Comparison of ENCODE assay signal across 8 cellular contexts in genomic region chr7:150379590-150380379, GRCh38. TPM values are rescaled to one million over a fixed set of nuclear protein-coding genes. Genes with fewer than 3 reads are reported as not detected.
DNase-seq lines count a peak whose midpoint lies in the region; ATAC-seq and TF ChIP-seq lines count a peak whose summit lies in the region.

No MANE protein-coding gene starts in this region.

- ATAC-seq in HG03135 (IDR thresholded peaks at IDR 0.05; ENCODE audit: unreplicated experiment): peak; percentile 4

- peak overlapping the region; percentile 96 for H2BK120ac ChIP-seq in trophoblast cell (ENCODE audit: insufficient read depth, low read length, poor library complexity)

- H3K14ac ChIP-seq in trophoblast cell (ENCODE audit: low read length): peak overlapping the region; percentile 98

- H4K91ac ChIP-seq in trophoblast cell (ENCODE audit: low read depth, low read length): peak overlapping the region; percentile 99

- peak overlapping the region; percentile 92 for H4K8ac ChIP-seq in trophoblast cell (ENCODE audit: low read depth, low read length)

- no peak overlapping the region for H3K23ac ChIP-seq in trophoblast cell (ENCODE audit: low read length)

- peak overlapping the region; percentile 97 for H2AK5ac ChIP-seq in trophoblast cell (ENCODE audit: low read length)

- peak overlapping the region; percentile 96 for H3K4ac ChIP-seq in trophoblast cell (ENCODE audit: low read depth, low read length)

- no peaks in the 10 kb centered on the region for H3K27me3 ChIP-seq in trophoblast cell (ENCODE audit: insufficient read depth, low read length)

- H3K4me3 ChIP-seq in WI38 (ENCODE audit: low read depth, low read length) (peak overlapping the region; percentile 86), trophoblast cell (ENCODE audit: low read depth, low read length) (peak overlapping the region; percentile 87)

- H3K79me2 ChIP-seq in trophoblast cell (ENCODE audit: control insufficient read depth, insufficient read depth, low read length, poor library complexity): peaks cover 18% of the 10 kb centered on the region

- peaks cover 33 to 45% of the 10 kb centered on the region in 2 experiments for H3K4me1 ChIP-seq in trophoblast cell (ENCODE audit: control insufficient read depth in 1 of 2, insufficient read depth in 2 of 2, low read length in 2 of 2)

- peak overlapping the region; percentile 94 for H2BK5ac ChIP-seq in trophoblast cell (ENCODE audit: low read depth, low read length, poor library complexity)

- peak overlapping the region; percentile 74 for H3K4me2 ChIP-seq in trophoblast cell (ENCODE audit: low read length)

- peak overlapping the region; percentile 91 for H3K27ac ChIP-seq in trophoblast cell (ENCODE audit: low read depth, low read length)

- peak overlapping the region; percentile 88 for H4K12ac ChIP-seq in trophoblast cell (ENCODE audit: low read depth, low read length)

- peak overlapping the region; percentile 99 for H3K18ac ChIP-seq in trophoblast cell (ENCODE audit: low read length)

- peaks cover 2 to 5% of the 10 kb centered on the region in 2 experiments for H3K36me3 ChIP-seq in trophoblast cell (ENCODE audit: control insufficient read depth in 1 of 2, insufficient read depth in 2 of 2, low read length in 2 of 2)

- TF ChIP-seq CTCF in WI38 (IDR thresholded peaks at IDR 0.05; ENCODE audit: low read depth, low read length): no peak

- no CpG with 5 or more reads among the region's 34 CpGs for WGBS in trophoblast cell (ENCODE audit: extremely low coverage, insufficient coverage, insufficient read length)

- H3K9ac ChIP-seq in trophoblast cell (ENCODE audit: low read length): peak overlapping the region; percentile 75

- peak overlapping the region; percentile 74 for H2BK12ac ChIP-seq in trophoblast cell (ENCODE audit: low read length)

- peak; percentile 25 for DNase-seq in activated CD4-positive, alpha-beta T cell treated with anti-CD3 and anti-CD28 coated beads for 48 hours
- DNase-seq in activated CD4-positive, alpha-beta T cell treated with anti-CD3 and anti-CD28 coated beads for 4 hours: no peak
- peak; percentile 36 for DNase-seq in glomerular visceral epithelial cell (ENCODE audit: extremely low spot score)
- DNase-seq in trophoblast cell: peak in 1 of 2 donors; percentile 17
- DNase-seq in iPS-NIHi7 (ENCODE audit: extremely low spot score): no peak
- DNase-seq in ecto neural progenitor cell (ENCODE audit: low spot score): no peak

- H2AFZ ChIP-seq in trophoblast cell (ENCODE audit: insufficient read depth, low read length, poor library complexity): peak overlapping the region; percentile 80

- H3K79me1 ChIP-seq in trophoblast cell (ENCODE audit: low read length): peaks cover 31% of the 10 kb centered on the region

- peaks cover 2% of the 10 kb centered on the region for H3K9me3 ChIP-seq in trophoblast cell (ENCODE audit: insufficient read depth, low read depth, low read length)

RNA-seq across cellular contexts. Expression of gene ZNF775, which starts 0.7 kb away (rescaled TPM):
- 7.7 TPM in 2 replicates for polyA plus RNA-seq in trophoblast cell (2013)

RNA-seq across cellular contexts. Expression of gene REPIN1, which starts 11.2 kb away (rescaled TPM):
- 165 and 168 TPM in 2 replicates for polyA plus RNA-seq in trophoblast cell (2013)

RNA-seq across cellular contexts. Expression of gene RARRES2, which starts 38.4 kb away (rescaled TPM):
- 149 and 152 TPM in 2 replicates for polyA plus RNA-seq in trophoblast cell (2013)

RNA-seq across cellular contexts. Expression of gene ACTR3C, which starts 56.4 kb away (rescaled TPM):
- 0.03 and 0.11 TPM in 2 replicates for polyA plus RNA-seq in trophoblast cell (2013)

RNA-seq across cellular contexts. Expression of gene LRRC61, which starts 56.6 kb away (rescaled TPM):
- polyA plus RNA-seq in trophoblast cell (2013): 0.15 and 0.32 TPM in 2 replicates

Comparison
In these comparisons a context has a peak if more than half of its experiments do, and no peak if none do; other contexts are left out.
1. DNase-seq: peak in activated CD4-positive, alpha-beta T cell treated with anti-CD3 and anti-CD28 coated beads for 48 hours (single experiment) and glomerular visceral epithelial cell (single experiment); none in activated CD4-positive, alpha-beta T cell treated with anti-CD3 and anti-CD28 coated beads for 4 hours (0 of 2), iPS-NIHi7 (single experiment) and ecto neural progenitor cell (single experiment).